In genomic region chr6:148547110-148547509, GRCh38 we compare ENCODE assay signal across 22 cellular contexts.
"Had no signal": no experiment of that assay in that cellular context is flagged by ENCODE, and none has a peak within 500 bp of the region (broad histone marks: within the 10 kb centered on the region; RNA-seq: fewer than 3 reads in every experiment).

No MANE protein-coding gene starts in this region.

- DNase-seq: activated CD4-positive, alpha-beta T cell treated with anti-CD3 and anti-CD28 coated beads for 48 hours; activated CD4-positive, alpha-beta T cell treated with anti-CD3 and anti-CD28 coated beads, Interleukin-2, amount 50 U/mL, for 4 hours; activated CD4-positive, CD25-positive, alpha-beta regulatory T cell treated with anti-CD3 and anti-CD28 coated beads, Interleukin-2, amount 50 U/mL, for 72 hours; activated CD8-positive, alpha-beta T cell treated with anti-CD3 and anti-CD28 coated beads, Interleukin-2, amount 10 ng/mL, durations not matched to agents 7 days and 5 days; activated gamma-delta T cell; activated naive CD4-positive, alpha-beta T cell treated with anti-CD3 and anti-CD28 coated beads for 36 hours; activated T-cell treated with anti-CD3 and anti-CD28 coated beads, Interleukin-2, amount 50 U/mL, for 4 hours; IMR-90; Kasumi-1; KBM-7; NCI-H1092; NCI-H1417; NCI-H1930; NCI-H345; NCI-H510A; NCI-H526 treated with DMSO at 0.1 percent for 48 hours; NCI-H82; RPMI8226; SK-N-SH had no signal

- ATAC-seq: activated CD8-positive, alpha-beta T cell treated with anti-CD3 and anti-CD28 coated beads, Interleukin-2, amount 10 ng/mL, durations not matched to agents 7 days and 5 days; activated T-cell treated with anti-CD3 and anti-CD28 coated beads, Interleukin-2, amount 50 U/mL, for 4 hours; activated T-helper 17 cell treated with anti-CD3 and anti-CD28 coated beads, Interleukin-2, amount 50 U/mL, for 72 hours; Right ventricle myocardium inferior; WTC11 had no signal
